In the genomic region with DNA sequence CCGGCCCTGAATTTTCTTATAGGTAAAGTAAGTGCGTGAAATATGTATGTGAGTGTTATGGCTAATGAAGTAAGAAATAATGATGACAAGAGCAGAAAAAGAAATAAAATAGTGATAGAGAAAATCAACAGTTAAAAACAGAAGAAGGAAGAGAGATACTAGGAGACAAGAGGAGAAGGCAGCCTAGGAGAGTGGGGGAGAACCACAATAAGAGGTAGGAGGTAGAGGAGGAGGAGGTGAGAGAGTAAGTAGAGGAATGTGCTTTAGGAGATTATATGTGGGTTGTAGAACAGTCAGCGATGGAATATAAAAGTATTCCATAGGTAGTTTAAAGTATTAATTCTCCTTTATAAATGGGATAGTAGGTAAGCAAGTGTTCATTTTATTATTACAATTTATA, we compare ENCODE assay signal across 22 cellular contexts.
"Had no signal": no experiment of that assay in that cellular context is flagged by ENCODE, and none has a peak within 500 bp of the region (broad histone marks: within the 10 kb centered on the region; RNA-seq: fewer than 3 reads in every experiment).

No MANE protein-coding gene starts in this region.

- H3K9me3 Mint-ChIP-seq: dendritic cell treated with granulocyte-macrophage colony-stimulating factor and Interleukin-4, amounts not matched to agents 40 ng/mL and 50 ng/mL, for 4 days; endodermal cell had no signal

- H3K4me1 Mint-ChIP-seq: endodermal cell had no signal

- ATAC-seq: effector memory CD8-positive, alpha-beta T cell; esophagus mucosa; foreskin keratinocyte; gastrocnemius medialis; gastroesophageal sphincter; heart left ventricle; heart right ventricle had no signal

- H3K4me3 Mint-ChIP-seq: dendritic cell treated with granulocyte-macrophage colony-stimulating factor and Interleukin-4, amounts not matched to agents 40 ng/mL and 50 ng/mL, for 4 days; effector memory CD8-positive, alpha-beta T cell; endodermal cell had no signal

- H3K9me3 ChIP-seq: colonic mucosa, esophagus muscularis mucosa, esophagus squamous epithelium, gastrocnemius medialis, gastroesophageal sphincter, heart left ventricle had no signal

- H3K27ac Mint-ChIP-seq: dendritic cell treated with granulocyte-macrophage colony-stimulating factor and Interleukin-4, amounts not matched to agents 40 ng/mL and 50 ng/mL, for 4 days; effector memory CD8-positive, alpha-beta T cell; endodermal cell had no signal

- DNase-seq: colonic mucosa; cortex of kidney; dermis blood vessel endothelial cell; dorsolateral prefrontal cortex; effector CD4-positive, alpha-beta T cell; effector CD8-positive, alpha-beta T cell; effector memory CD4-positive, alpha-beta T cell; effector memory CD8-positive, alpha-beta T cell; endodermal cell; erythroblast; esophagus squamous epithelium; foreskin fibroblast; foreskin keratinocyte; foreskin melanocyte; gastrocnemius medialis; glutamatergic neuron; heart left ventricle; heart right ventricle had no signal

- H3K27me3 Mint-ChIP-seq: dendritic cell treated with granulocyte-macrophage colony-stimulating factor and Interleukin-4, amounts not matched to agents 40 ng/mL and 50 ng/mL, for 4 days; effector memory CD8-positive, alpha-beta T cell had no signal
